Comparison of ENCODE assay signal across 10 cellular contexts in the genomic region with DNA sequence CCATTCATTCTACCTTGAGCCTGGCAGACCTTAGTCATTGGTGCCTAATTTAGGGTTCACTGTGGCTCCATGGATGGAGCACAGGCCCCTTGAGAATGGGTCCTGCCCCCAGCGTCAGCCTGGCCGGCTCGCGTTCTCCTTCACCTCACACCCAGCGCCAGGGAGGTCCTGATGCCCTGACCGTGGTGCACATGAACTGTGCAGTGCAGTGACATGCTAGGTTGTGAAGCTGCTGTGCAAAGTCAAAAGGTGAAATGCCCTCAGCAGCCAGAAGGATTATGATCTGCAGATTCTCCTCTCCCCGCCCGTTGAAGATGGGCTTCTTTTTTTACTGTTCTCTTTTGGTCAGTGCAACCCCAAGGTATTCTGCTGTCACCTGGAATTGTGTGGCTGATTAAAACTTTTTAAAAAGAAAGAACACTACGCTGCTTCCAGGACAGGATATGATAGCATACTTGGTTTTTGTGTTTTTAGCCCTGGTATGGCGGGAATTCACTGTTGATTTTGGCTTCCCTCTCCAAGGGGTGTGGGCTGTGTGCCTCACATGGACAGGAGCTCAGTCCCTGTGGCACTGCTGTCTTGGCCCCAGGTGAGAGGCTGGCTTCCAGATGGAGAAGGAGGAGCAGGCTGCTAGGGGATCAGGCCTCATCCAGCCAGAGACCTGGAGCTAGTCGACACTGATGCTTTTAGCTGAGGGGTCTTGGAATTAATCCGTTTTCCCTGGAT. TPM values are rescaled to one million over a fixed set of nuclear protein-coding genes. Genes with fewer than 3 reads are reported as not detected.
A peak's percentile ranks its signal among the peaks of the same experiment; 100 is the strongest.
DNase-seq lines count a peak whose midpoint lies in the region; ATAC-seq and TF ChIP-seq lines count a peak whose summit lies in the region.
"Had no signal": no experiment of that assay in that cellular context is flagged by ENCODE, and none has a peak within 500 bp of the region (broad histone marks: within the 10 kb centered on the region; RNA-seq: fewer than 3 reads in every experiment).

No MANE protein-coding gene starts in this region.

- H3K36me3 ChIP-seq in brain microvascular endothelial cell (replicated peaks) (peaks cover 16% of the 10 kb centered on the region), upper lobe of right lung (peaks cover 5% of the 10 kb centered on the region), testis (ENCODE audit: low read depth, missing control alignments) (no peaks in the 10 kb centered on the region)

- peak overlapping the region; percentile 33 for H3K27ac Mint-ChIP-seq in activated T-cell treated with anti-CD3 and anti-CD28 coated beads, Interleukin-2, amount 50 U/mL, for 24 hours
- no peak overlapping the region for H3K27ac Mint-ChIP-seq in activated T-cell treated with anti-CD3 and anti-CD28 coated beads, Interleukin-2, amount 50 U/mL, for 72 hours

- no peak overlapping the region for H3K4me3 Mint-ChIP-seq in activated T-cell treated with anti-CD3 and anti-CD28 coated beads, Interleukin-2, amount 50 U/mL, for 24 hours
- H3K4me3 Mint-ChIP-seq in activated T-cell treated with anti-CD3 and anti-CD28 coated beads, Interleukin-2, amount 50 U/mL, for 72 hours: no peak overlapping the region

- H3K4me1 ChIP-seq in upper lobe of right lung (peaks cover 43% of the 10 kb centered on the region), testis (peaks cover 11% of the 10 kb centered on the region)

- intact Hi-C loops in upper lobe of right lung (cut with DNase I): no loop called here
- intact Hi-C loops in testis (cut with DNase I; ENCODE audit: low total_unique reads): no loop called here

- peaks cover 62% of the 10 kb centered on the region for H3K36me3 Mint-ChIP-seq in activated T-cell treated with anti-CD3 and anti-CD28 coated beads, Interleukin-2, amount 50 U/mL, for 24 hours (ENCODE audit: low read depth)
- peaks cover 3 to 7% of the 10 kb centered on the region in 2 donors for H3K36me3 Mint-ChIP-seq in activated T-cell treated with anti-CD3 and anti-CD28 coated beads, Interleukin-2, amount 50 U/mL, for 72 hours (ENCODE audit: insufficient read depth in 2 of 2)

- H3K4me3 ChIP-seq in brain microvascular endothelial cell (ENCODE audit: low read depth, low read length) (no peak overlapping the region), upper lobe of right lung (no peak overlapping the region), testis (no peak overlapping the region)

- no peaks in the 10 kb centered on the region for H3K9me3 ChIP-seq in upper lobe of right lung
- H3K9me3 ChIP-seq in testis: no peaks in the 10 kb centered on the region

- in situ Hi-C loops in brain microvascular endothelial cell (cut with HindIII; ENCODE audit: low pct_ligation_motif_present, low sequenced_read_pairs): no loop called here

- no peak for ATAC-seq in activated T-cell treated with anti-CD3 and anti-CD28 coated beads, Interleukin-2, amount 50 U/mL, for 72 hours (replicated peaks in 1 of 2)
- ATAC-seq in left lobe of liver: peak; percentile 67
- ATAC-seq in upper lobe of right lung: peak; percentile 31
- no peak for ATAC-seq in HG03139 (IDR thresholded peaks at IDR 0.05; ENCODE audit: unreplicated experiment)

- DNase-seq in activated T-cell treated with anti-CD3 and anti-CD28 coated beads, Interleukin-2, amount 50 U/mL, for 24 hours: no peak
- no peak for DNase-seq in activated T-cell treated with anti-CD3 and anti-CD28 coated beads, Interleukin-2, amount 50 U/mL, for 72 hours
- DNase-seq in brain microvascular endothelial cell (peak; percentile 40), left lobe of liver (ENCODE audit: low spot score) (peak; percentile 67), upper lobe of right lung (no peak), NCI-H1930 (lab: John Stamatoyannopoulos, UW) (no peak), testis (no peak)
- DNase-seq: occipital lobe; stimulated activated CD4-positive, alpha-beta T cell treated with anti-CD3 and anti-CD28 coated beads, Interleukin-4, amount 100 ng/mL, for 4 hours had no signal

- 67 to 75% methylated on average over 11 to 12 of the region's 12 CpGs for WGBS in testis, 2 donors

- H3K9me3 Mint-ChIP-seq in activated T-cell treated with anti-CD3 and anti-CD28 coated beads, Interleukin-2, amount 50 U/mL, for 24 hours: no peaks in the 10 kb centered on the region
- H3K9me3 Mint-ChIP-seq in activated T-cell treated with anti-CD3 and anti-CD28 coated beads, Interleukin-2, amount 50 U/mL, for 72 hours: no peaks in the 10 kb centered on the region

- H3K27me3 ChIP-seq in brain microvascular endothelial cell (replicated peaks) (no peaks in the 10 kb centered on the region), upper lobe of right lung (no peaks in the 10 kb centered on the region), testis (no peaks in the 10 kb centered on the region)

- TF ChIP-seq CTCF in brain microvascular endothelial cell (IDR thresholded peaks at IDR 0.05; ENCODE audit: low read depth, low read length, missing control alignments): no peak
- no peak for TF ChIP-seq CTCF in upper lobe of right lung (IDR thresholded peaks at IDR 0.05)
- no peak for TF ChIP-seq CTCF in testis (IDR thresholded peaks at IDR 0.05)

- TF ChIP-seq POLR2A in testis (IDR thresholded peaks at IDR 0.05): no peak

- H3K27ac ChIP-seq in brain microvascular endothelial cell (no peak overlapping the region), upper lobe of right lung (peak overlapping the region; percentile 55), testis (peak overlapping the region in 1 of 2 donors; percentile 45)

- H3K4me1 Mint-ChIP-seq in activated T-cell treated with anti-CD3 and anti-CD28 coated beads, Interleukin-2, amount 50 U/mL, for 24 hours (ENCODE audit: low read depth): peaks cover 22% of the 10 kb centered on the region
- peaks cover 22% of the 10 kb centered on the region for H3K4me1 Mint-ChIP-seq in activated T-cell treated with anti-CD3 and anti-CD28 coated beads, Interleukin-2, amount 50 U/mL, for 72 hours (ENCODE audit: low read depth)

- H3K27me3 Mint-ChIP-seq in activated T-cell treated with anti-CD3 and anti-CD28 coated beads, Interleukin-2, amount 50 U/mL, for 24 hours: no peaks in the 10 kb centered on the region
- no peaks in the 10 kb centered on the region for H3K27me3 Mint-ChIP-seq in activated T-cell treated with anti-CD3 and anti-CD28 coated beads, Interleukin-2, amount 50 U/mL, for 72 hours (ENCODE audit: low read depth)

RNA-seq across cellular contexts. Expression of gene TTC7A, which starts 24.0 kb away (rescaled TPM):
- 10 to 100 TPM; 68.2 to 93.1 TPM for total RNA-seq in activated T-cell treated with anti-CD3 and anti-CD28 coated beads, Interleukin-2, amount 50 U/mL, for 72 hours
- total RNA-seq in left lobe of liver (15.7 TPM), upper lobe of right lung (45.5 TPM), testis (100 to 1,000 TPM in 1 of 2 donors, 10 to 100 TPM in 1; 96.7 to 171 TPM)
- polyA plus RNA-seq in testis (ENCODE audit: insufficient read depth, low read depth, low replicate concordance): 111 TPM

RNA-seq across cellular contexts. Expression of gene MCFD2, which starts 49.4 kb away (rescaled TPM):
- total RNA-seq in activated T-cell treated with anti-CD3 and anti-CD28 coated beads, Interleukin-2, amount 50 U/mL, for 72 hours: 10 to 100 TPM; 50.1 to 59.3 TPM
- 161 TPM for total RNA-seq in left lobe of liver
- 104 TPM for total RNA-seq in upper lobe of right lung
- 10 to 100 TPM; 65.4 to 67.6 TPM for total RNA-seq in testis
- polyA plus RNA-seq in testis (ENCODE audit: insufficient read depth, low read depth, low replicate concordance): 74.5 TPM

Comparison
In these comparisons a context has a peak if more than half of its experiments do, and no peak if none do; other contexts are left out.
1. DNase-seq: peak in brain microvascular endothelial cell (single experiment) and left lobe of liver (single experiment); none in activated T-cell treated with anti-CD3 and anti-CD28 coated beads, Interleukin-2, amount 50 U/mL, for 24 hours (single experiment), activated T-cell treated with anti-CD3 and anti-CD28 coated beads, Interleukin-2, amount 50 U/mL, for 72 hours (0 of 2), upper lobe of right lung (single experiment), NCI-H1930 (0 of 2) and testis (single experiment).
2. ATAC-seq: peak in left lobe of liver (single experiment) and upper lobe of right lung (single experiment); none in activated T-cell treated with anti-CD3 and anti-CD28 coated beads, Interleukin-2, amount 50 U/mL, for 72 hours (0 of 2) and HG03139 (single experiment).